Comparison of ENCODE assay signal across 1 cellular context in genomic region chr20:62423326-62423706, GRCh38.
TF ChIP-seq lines count a peak whose summit lies in the region.

No MANE protein-coding gene starts in this region.

TF ChIP-seq in GM23338, 12 proteins besides CTCF, POLR2A, EP300 and RAD21:
- TF ChIP-seq ZNF462 (CRISPR knock-in tag; IDR thresholded peaks at IDR 0.05), result no peak
- TF ChIP-seq POLR2AphosphoS5 (IDR thresholded peaks at IDR 0.05; ENCODE audit: low read depth), result no peak
- TF ChIP-seq STAT1 (IDR thresholded peaks at IDR 0.05; ENCODE audit: unreplicated experiment), result no peak
- TF ChIP-seq EZH2 (IDR thresholded peaks at IDR 0.05; ENCODE audit: low read depth, unreplicated experiment), result no peak
- no peak for TF ChIP-seq REST (IDR thresholded peaks at IDR 0.05; ENCODE audit: unreplicated experiment)
- no peak for TF ChIP-seq ETS1 (IDR thresholded peaks at IDR 0.05)
- TF ChIP-seq NANOG (IDR thresholded peaks at IDR 0.05; ENCODE audit: borderline replicate concordance), result no peak
- TF ChIP-seq JUNB (IDR thresholded peaks at IDR 0.05; ENCODE audit: unreplicated experiment), result no peak
- TF ChIP-seq ZNF114 (CRISPR knock-in tag; IDR thresholded peaks at IDR 0.05), result no peak
- no peak for TF ChIP-seq ZNF331 (CRISPR knock-in tag; IDR thresholded peaks at IDR 0.05; ENCODE audit: low read depth)
- no peak for TF ChIP-seq EZH2phosphoT487 (IDR thresholded peaks at IDR 0.05; ENCODE audit: unreplicated experiment)
- TF ChIP-seq CREB1 (CRISPR knock-in tag; IDR thresholded peaks at IDR 0.05; ENCODE audit: low read depth), result no peak
TF ChIP-seq in GM23338: peak in this region for 0.
